ENCODE assay signal across 1 cellular context in genomic region chr7:1286946-1287628, GRCh38.
TF ChIP-seq lines count a peak whose summit lies in the region.

No MANE protein-coding gene starts in this region.

TF ChIP-seq in HepG2, 621 proteins besides CTCF, POLR2A, EP300 and RAD21 (continued from another document):
- TF ChIP-seq CEBPZ (IDR thresholded peaks at IDR 0.05; ENCODE audit: low read length) = no peak
- no peak for TF ChIP-seq ZNF333 (CRISPR knock-in tag; IDR thresholded peaks at IDR 0.05; ENCODE audit: borderline replicate concordance)
- TF ChIP-seq THAP11 (CRISPR knock-in tag; IDR thresholded peaks at IDR 0.05) = no peak
